ENCODE assay signal across 9 cellular contexts in genomic region chr10:110495731-110496552, GRCh38.
DNase-seq lines count a peak whose midpoint lies in the region; ATAC-seq and TF ChIP-seq lines count a peak whose summit lies in the region.
"Had no signal": no experiment of that assay in that cellular context is flagged by ENCODE, and none has a peak within 500 bp of the region (broad histone marks: within the 10 kb centered on the region; RNA-seq: fewer than 3 reads in every experiment).

No MANE protein-coding gene starts in this region.

- DNase-seq in T-helper 1 cell (peak in 3 of 5 donors; percentile 33 to 53 (median 39)), astrocyte of the cerebellum (ENCODE audit: low read depth) (peak; percentile 77)
- peak; percentile 52 to 64 for DNase-seq in stimulated activated CD4-positive, alpha-beta T cell treated with anti-CD3 and anti-CD28 coated beads, Interleukin-15, amount 100 ng/mL, for 48 hours (ENCODE audit: low read depth in 2 of 2)

- H3K9me3 ChIP-seq in iPS-18a (ENCODE audit: control insufficient read depth, low read depth, low read length), result no peaks in the 10 kb centered on the region

- peaks cover 40% of the 10 kb centered on the region for H3K27me3 ChIP-seq in iPS-18a (ENCODE audit: control insufficient read depth, insufficient read depth, low read length)

- ATAC-seq in GM21390 (IDR thresholded peaks at IDR 0.05; ENCODE audit: unreplicated experiment) (no peak), GM21723 (IDR thresholded peaks at IDR 0.05; ENCODE audit: unreplicated experiment) (no peak), GM18520 (IDR thresholded peaks at IDR 0.05; ENCODE audit: unreplicated experiment) (no peak)

- in situ Hi-C loops in astrocyte of the cerebellum (cut with HindIII; ENCODE audit: low sequenced_read_pairs), result no loop called here

- no peak overlapping the region for H3K27ac ChIP-seq in iPS-18a (ENCODE audit: low read length)
- H3K27ac ChIP-seq: SK-N-MC had no signal

- TF ChIP-seq CTCF in GM12875 (IDR thresholded peaks at IDR 0.05; ENCODE audit: borderline replicate concordance, insufficient read depth, low read depth, low read length), result no peak
- no peak for TF ChIP-seq CTCF in astrocyte of the cerebellum (IDR thresholded peaks at IDR 0.05; ENCODE audit: low read depth, low read length, missing control alignments)

- H3K36me3 ChIP-seq in iPS-18a (ENCODE audit: control insufficient read depth, low read depth, low read length), result no peaks in the 10 kb centered on the region

- H3K4me3 ChIP-seq in GM12875 (ENCODE audit: low read depth, low read length) (peak overlapping the region; percentile 71), astrocyte of the cerebellum (ENCODE audit: low read depth, low read length) (peak overlapping the region; percentile 77), iPS-18a (ENCODE audit: low read length) (peak overlapping the region; percentile 68)

- peak overlapping the region; percentile 1 for H3K9ac ChIP-seq in iPS-18a (ENCODE audit: low read length)

- H3K4me1 ChIP-seq in iPS-18a (ENCODE audit: control insufficient read depth, low read depth, low read length), result peaks cover 27% of the 10 kb centered on the region
